Comparison of ENCODE assay signal across 1 cellular context in the genomic region with DNA sequence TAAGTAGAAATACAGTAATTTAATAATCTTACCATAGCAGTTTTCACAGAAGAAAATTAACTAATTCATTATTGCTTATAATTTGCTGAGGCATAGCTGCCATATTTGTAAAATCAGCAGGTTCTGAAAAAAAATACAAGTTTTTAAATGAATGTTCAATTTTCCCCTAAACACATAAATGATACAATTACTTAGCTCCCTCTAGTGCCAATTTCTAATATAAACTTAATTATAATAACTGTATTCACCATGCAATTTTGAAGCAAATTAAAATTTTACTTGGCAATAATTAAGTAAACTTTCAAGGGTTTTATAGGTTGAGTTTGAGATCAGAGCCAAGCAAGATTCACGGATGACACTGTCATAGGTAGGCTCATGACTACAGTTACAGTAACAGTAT.
TF ChIP-seq lines count a peak whose summit lies in the region.

No MANE protein-coding gene starts in this region.

TF ChIP-seq in SK-N-SH, 30 proteins besides CTCF, POLR2A, EP300 and RAD21 (continued from another document):
- TF ChIP-seq, protein P1, sequence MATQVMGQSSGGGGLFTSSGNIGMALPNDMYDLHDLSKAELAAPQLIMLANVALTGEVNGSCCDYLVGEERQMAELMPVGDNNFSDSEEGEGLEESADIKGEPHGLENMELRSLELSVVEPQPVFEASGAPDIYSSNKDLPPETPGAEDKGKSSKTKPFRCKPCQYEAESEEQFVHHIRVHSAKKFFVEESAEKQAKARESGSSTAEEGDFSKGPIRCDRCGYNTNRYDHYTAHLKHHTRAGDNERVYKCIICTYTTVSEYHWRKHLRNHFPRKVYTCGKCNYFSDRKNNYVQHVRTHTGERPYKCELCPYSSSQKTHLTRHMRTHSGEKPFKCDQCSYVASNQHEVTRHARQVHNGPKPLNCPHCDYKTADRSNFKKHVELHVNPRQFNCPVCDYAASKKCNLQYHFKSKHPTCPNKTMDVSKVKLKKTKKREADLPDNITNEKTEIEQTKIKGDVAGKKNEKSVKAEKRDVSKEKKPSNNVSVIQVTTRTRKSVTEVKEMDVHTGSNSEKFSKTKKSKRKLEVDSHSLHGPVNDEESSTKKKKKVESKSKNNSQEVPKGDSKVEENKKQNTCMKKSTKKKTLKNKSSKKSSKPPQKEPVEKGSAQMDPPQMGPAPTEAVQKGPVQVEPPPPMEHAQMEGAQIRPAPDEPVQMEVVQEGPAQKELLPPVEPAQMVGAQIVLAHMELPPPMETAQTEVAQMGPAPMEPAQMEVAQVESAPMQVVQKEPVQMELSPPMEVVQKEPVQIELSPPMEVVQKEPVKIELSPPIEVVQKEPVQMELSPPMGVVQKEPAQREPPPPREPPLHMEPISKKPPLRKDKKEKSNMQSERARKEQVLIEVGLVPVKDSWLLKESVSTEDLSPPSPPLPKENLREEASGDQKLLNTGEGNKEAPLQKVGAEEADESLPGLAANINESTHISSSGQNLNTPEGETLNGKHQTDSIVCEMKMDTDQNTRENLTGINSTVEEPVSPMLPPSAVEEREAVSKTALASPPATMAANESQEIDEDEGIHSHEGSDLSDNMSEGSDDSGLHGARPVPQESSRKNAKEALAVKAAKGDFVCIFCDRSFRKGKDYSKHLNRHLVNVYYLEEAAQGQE (IDR thresholded peaks at IDR 0.05; ENCODE audit: low read depth, low read length) = no peak
- TF ChIP-seq, protein P2, sequence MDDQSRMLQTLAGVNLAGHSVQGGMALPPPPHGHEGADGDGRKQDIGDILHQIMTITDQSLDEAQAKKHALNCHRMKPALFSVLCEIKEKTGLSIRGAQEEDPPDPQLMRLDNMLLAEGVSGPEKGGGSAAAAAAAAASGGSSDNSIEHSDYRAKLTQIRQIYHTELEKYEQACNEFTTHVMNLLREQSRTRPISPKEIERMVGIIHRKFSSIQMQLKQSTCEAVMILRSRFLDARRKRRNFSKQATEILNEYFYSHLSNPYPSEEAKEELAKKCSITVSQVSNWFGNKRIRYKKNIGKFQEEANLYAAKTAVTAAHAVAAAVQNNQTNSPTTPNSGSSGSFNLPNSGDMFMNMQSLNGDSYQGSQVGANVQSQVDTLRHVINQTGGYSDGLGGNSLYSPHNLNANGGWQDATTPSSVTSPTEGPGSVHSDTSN (IDR thresholded peaks at IDR 0.05) = no peak
- TF ChIP-seq JUND (IDR thresholded peaks at IDR 0.05) (no peak), TEAD4 (IDR thresholded peaks at IDR 0.05; ENCODE audit: borderline replicate concordance, insufficient read depth) (no peak), MEF2A (IDR thresholded peaks at IDR 0.05; ENCODE audit: borderline replicate concordance, low read depth) (no peak), EZH2phosphoT487 (IDR thresholded peaks at IDR 0.05; ENCODE audit: borderline replicate concordance, low read depth) (no peak), YY1 (IDR thresholded peaks at IDR 0.05; ENCODE audit: low read depth) (no peak), FOXJ3 (CRISPR knock-in tag; IDR thresholded peaks at IDR 0.05) (no peak), TAF1 (IDR thresholded peaks at IDR 0.05; ENCODE audit: borderline replicate concordance, low read depth, low read length) (no peak), RCOR1 (IDR thresholded peaks at IDR 0.05; ENCODE audit: low read length) (no peak)
- TF ChIP-seq, protein P3, sequence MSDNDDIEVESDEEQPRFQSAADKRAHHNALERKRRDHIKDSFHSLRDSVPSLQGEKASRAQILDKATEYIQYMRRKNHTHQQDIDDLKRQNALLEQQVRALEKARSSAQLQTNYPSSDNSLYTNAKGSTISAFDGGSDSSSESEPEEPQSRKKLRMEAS (IDR thresholded peaks at IDR 0.05; ENCODE audit: low read depth) = no peak
- TF ChIP-seq, protein P4, sequence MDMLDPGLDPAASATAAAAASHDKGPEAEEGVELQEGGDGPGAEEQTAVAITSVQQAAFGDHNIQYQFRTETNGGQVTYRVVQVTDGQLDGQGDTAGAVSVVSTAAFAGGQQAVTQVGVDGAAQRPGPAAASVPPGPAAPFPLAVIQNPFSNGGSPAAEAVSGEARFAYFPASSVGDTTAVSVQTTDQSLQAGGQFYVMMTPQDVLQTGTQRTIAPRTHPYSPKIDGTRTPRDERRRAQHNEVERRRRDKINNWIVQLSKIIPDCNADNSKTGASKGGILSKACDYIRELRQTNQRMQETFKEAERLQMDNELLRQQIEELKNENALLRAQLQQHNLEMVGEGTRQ (IDR thresholded peaks at IDR 0.05; ENCODE audit: borderline replicate concordance, low read depth, low read length) = no peak
